In genomic region chr11:72720047-72720446, GRCh38 we compare ENCODE assay signal across 8 cellular contexts. TPM values are rescaled to one million over a fixed set of nuclear protein-coding genes. Genes with fewer than 3 reads are reported as not detected.
DNase-seq lines count a peak whose midpoint lies in the region; ATAC-seq and TF ChIP-seq lines count a peak whose summit lies in the region.

No MANE protein-coding gene starts in this region.

- no peak for TF ChIP-seq EP300 in esophagus muscularis mucosa (IDR thresholded peaks at IDR 0.05)

- H2BK12ac ChIP-seq in trophoblast cell (ENCODE audit: low read length): no peak overlapping the region

- H4K12ac ChIP-seq in trophoblast cell (ENCODE audit: low read depth, low read length): no peak overlapping the region

- ATAC-seq in GM21367 (IDR thresholded peaks at IDR 0.05; ENCODE audit: unreplicated experiment) (no peak), HG03571 (IDR thresholded peaks at IDR 0.05; ENCODE audit: unreplicated experiment) (no peak)

- no peak overlapping the region for H3K27ac Mint-ChIP-seq in Calu3 (ENCODE audit: unreplicated experiment)

- H3K9me3 ChIP-seq in PC-9 (ENCODE audit: insufficient read depth, low read depth): no peaks in the 10 kb centered on the region
- no peaks in the 10 kb centered on the region for H3K9me3 ChIP-seq in esophagus muscularis mucosa
- peaks cover 2% of the 10 kb centered on the region for H3K9me3 ChIP-seq in trophoblast cell (ENCODE audit: insufficient read depth, low read depth, low read length)

- TF ChIP-seq CTCF in Calu3 (IDR thresholded peaks at IDR 0.05; ENCODE audit: unreplicated experiment) (no peak), PC-9 (conservative IDR thresholded peaks at IDR 0.05) (no peak), esophagus muscularis mucosa (IDR thresholded peaks at IDR 0.05) (no peak)

- H3K9ac ChIP-seq in trophoblast cell (ENCODE audit: low read length): no peak overlapping the region

- H3K9me2 ChIP-seq in PC-9 (ENCODE audit: insufficient read depth): no peaks in the 10 kb centered on the region

- peaks cover 25% of the 10 kb centered on the region for H3K36me3 Mint-ChIP-seq in Calu3 (ENCODE audit: insufficient read depth, unreplicated experiment)

- no peak overlapping the region for H3K23ac ChIP-seq in trophoblast cell (ENCODE audit: low read length)

- no peak overlapping the region for H3K18ac ChIP-seq in trophoblast cell (ENCODE audit: low read length)

- no peak for TF ChIP-seq POLR2A in esophagus muscularis mucosa (IDR thresholded peaks at IDR 0.05; ENCODE audit: low read depth)

- POLR2A ChIA-PET in PC-9 (lab: Charles Lee; ENCODE audit: unreplicated experiment): no interaction called here

- H3K4ac ChIP-seq in trophoblast cell (ENCODE audit: low read depth, low read length): no peak overlapping the region

- DNase-seq in Calu3 (no peak), PC-9 (no peak), esophagus muscularis mucosa (ENCODE audit: extremely low spot score) (no peak), trophoblast cell (no peak), ureter (ENCODE audit: low spot score) (no peak), RKO (ENCODE audit: low spot score) (no peak)

- H3F3A ChIP-seq in PC-9 (ENCODE audit: insufficient read depth, low read depth): peaks cover 5% of the 10 kb centered on the region; the same call in 1 of the 2 replicates

- H3K79me2 ChIP-seq in PC-9 (ENCODE audit: low read depth): peaks cover 60% of the 10 kb centered on the region
- H3K79me2 ChIP-seq in trophoblast cell (ENCODE audit: control insufficient read depth, insufficient read depth, low read length, poor library complexity): peaks cover 1% of the 10 kb centered on the region

- H3K27me3 ChIP-seq in PC-9 (ENCODE audit: insufficient read depth, low read depth) (no peaks in the 10 kb centered on the region), esophagus muscularis mucosa (no peaks in the 10 kb centered on the region), trophoblast cell (ENCODE audit: insufficient read depth, low read length) (no peaks in the 10 kb centered on the region)

- no peaks in the 10 kb centered on the region for H3K27me3 Mint-ChIP-seq in Calu3 (ENCODE audit: unreplicated experiment)

- H3K27ac ChIP-seq in PC-9 (no peak overlapping the region), esophagus muscularis mucosa (replicated peaks in 1 of 4) (peak overlapping the region; percentile 74 to 89 (median 84)), trophoblast cell (ENCODE audit: low read depth, low read length) (no peak overlapping the region)

- H2BK5ac ChIP-seq in trophoblast cell (ENCODE audit: low read depth, low read length, poor library complexity): no peak overlapping the region

- peaks cover 10% of the 10 kb centered on the region for H3K79me1 ChIP-seq in trophoblast cell (ENCODE audit: low read length)

- CTCF ChIA-PET in Calu3 (lab: Charles Lee) (no interaction called here), PC-9 (lab: Charles Lee) (no interaction called here)

- BruUV-seq in Calu3 (replicated peaks; lab: Mats Ljungman, UMichigan) (no TSS peak), PC-9 (replicated peaks; lab: Mats Ljungman, UMichigan) (no TSS peak)

- H3K14ac ChIP-seq in trophoblast cell (ENCODE audit: low read length): no peak overlapping the region

- H2AFZ ChIP-seq in PC-9 (no peak overlapping the region), trophoblast cell (ENCODE audit: insufficient read depth, low read length, poor library complexity) (no peak overlapping the region)

- intact Hi-C loops in Calu3 (cut with micrococcal nuclease; ENCODE audit: unreplicated experiment) (loop anchor here (5.0 to 10.0 kb wide), 2 partner anchors 92 to 455 kb away; partner anchors contain the start of gene ATG16L2), PC-9 (cut with micrococcal nuclease; ENCODE audit: unreplicated experiment) (no loop called here), esophagus muscularis mucosa (cut with DNase I) (loop anchor here (5.0 to 10.0 kb wide), 2 partner anchors 92 to 455 kb away; partner anchors contain the start of gene ATG16L2)

- WGBS in esophagus muscularis mucosa: 73% methylated on average over 3 of the region's 3 CpGs
- no CpG with 5 or more reads among the region's 3 CpGs for WGBS in trophoblast cell (ENCODE audit: extremely low coverage, insufficient coverage, insufficient read length)

- peaks cover 40% of the 10 kb centered on the region for H3K4me1 Mint-ChIP-seq in Calu3 (ENCODE audit: low read depth, unreplicated experiment)

- H4K20me1 ChIP-seq in PC-9 (ENCODE audit: insufficient read depth): peaks cover 20% of the 10 kb centered on the region

- H4K8ac ChIP-seq in trophoblast cell (ENCODE audit: low read depth, low read length): no peak overlapping the region

- peaks cover 15% of the 10 kb centered on the region for H3K4me1 ChIP-seq in PC-9 (replicated peaks; ENCODE audit: insufficient read depth)
- peaks cover 63 to 95% (median 85%) of the 10 kb centered on the region in 4 donors for H3K4me1 ChIP-seq in esophagus muscularis mucosa
- H3K4me1 ChIP-seq in trophoblast cell (ENCODE audit: control insufficient read depth in 1 of 2, insufficient read depth in 2 of 2, low read length in 2 of 2): peaks cover 19 to 26% of the 10 kb centered on the region in 2 experiments

- H3K9me3 Mint-ChIP-seq in Calu3 (ENCODE audit: low read depth, unreplicated experiment): no peaks in the 10 kb centered on the region

- peak overlapping the region; percentile 85; the same call in 1 of the 2 replicates for H3K4me2 ChIP-seq in PC-9
- H3K4me2 ChIP-seq in trophoblast cell (ENCODE audit: low read length): no peak overlapping the region

- H3K36me3 ChIP-seq in PC-9 (ENCODE audit: low read depth) (no peaks in the 10 kb centered on the region), esophagus muscularis mucosa (peaks cover 0 to 14% (median 9%) of the 10 kb centered on the region in 4 donors), trophoblast cell (ENCODE audit: control insufficient read depth in 1 of 2, insufficient read depth in 2 of 2, low read length in 2 of 2) (no peaks in the 10 kb centered on the region)

- H2AK5ac ChIP-seq in trophoblast cell (ENCODE audit: low read length): peak overlapping the region; percentile 5

- no peak overlapping the region for H4K91ac ChIP-seq in trophoblast cell (ENCODE audit: low read depth, low read length)

- no peak overlapping the region for H2BK120ac ChIP-seq in trophoblast cell (ENCODE audit: insufficient read depth, low read length, poor library complexity)

- no peak overlapping the region for H3K4me3 ChIP-seq in PC-9
- peak overlapping the region; percentile 66 to 73 (median 71) for H3K4me3 ChIP-seq in esophagus muscularis mucosa
- H3K4me3 ChIP-seq in trophoblast cell (ENCODE audit: low read depth, low read length): no peak overlapping the region

- H3K4me3 Mint-ChIP-seq in Calu3 (ENCODE audit: low read depth, unreplicated experiment): peak overlapping the region; percentile 66

RNA-seq across cellular contexts. Expression of gene ARAP1, which starts 32.2 kb away (rescaled TPM):
- total RNA-seq in Calu3 (2022): 53.0 and 61.3 TPM in 2 replicates
- 151 and 184 TPM in 2 replicates for total RNA-seq in PC-9 (2021)
- 100 to 1,000 TPM in 3 of 4 donors, 10 to 100 TPM in 1; 83.7 to 115 (median 110) TPM for total RNA-seq in esophagus muscularis mucosa
- polyA plus RNA-seq in trophoblast cell (2013): 11.8 and 12.4 TPM in 2 replicates
- 86.2 TPM for total RNA-seq in ureter

RNA-seq across cellular contexts. Expression of gene PDE2A, which starts 45.8 kb away (rescaled TPM):
- total RNA-seq in Calu3 (2022) (1.1 and 4.3 TPM in 2 replicates), PC-9 (2021) (9.6 and 12.0 TPM in 2 replicates), esophagus muscularis mucosa (10 to 100 TPM; 40.6 to 68.8 (median 47.6) TPM), ureter (49.6 TPM)
- 1.8 and 2.1 TPM in 2 replicates for polyA plus RNA-seq in trophoblast cell (2013)

Comparison
In these comparisons a context has a peak if more than half of its experiments do, and no peak if none do; other contexts are left out.
1. H3K27ac ChIP-seq: peak in esophagus muscularis mucosa (4 of 4); none in PC-9 (single experiment) and trophoblast cell (single experiment).
2. H3K4me3 ChIP-seq: peak in esophagus muscularis mucosa (4 of 4); none in PC-9 (single experiment) and trophoblast cell (single experiment).